1 cellular context compared by ENCODE assay signal in genomic region chr1:220300442-220301121, GRCh38.
TF ChIP-seq lines count a peak whose summit lies in the region.

No MANE protein-coding gene starts in this region.

TF ChIP-seq in K562, 482 proteins besides CTCF, POLR2A, EP300 and RAD21 (continued from another document and continues in another):
- TF ChIP-seq ZNF282 (CRISPR knock-in tag; IDR thresholded peaks at IDR 0.05) (no peak), ZBTB33 (CRISPR knock-in tag; IDR thresholded peaks at IDR 0.05) (no peak), ZNF592 (IDR thresholded peaks at IDR 0.05) (no peak), CLOCK (CRISPR knock-in tag; IDR thresholded peaks at IDR 0.05; ENCODE audit: borderline replicate concordance) (no peak), ZNF707 (CRISPR knock-in tag; conservative IDR thresholded peaks at IDR 0.05) (no peak), ATF1 (CRISPR knock-in tag; IDR thresholded peaks at IDR 0.05) (no peak), ATF1 (tag; IDR thresholded peaks at IDR 0.05) (peak; percentile 91), RCOR1 (IDR thresholded peaks at IDR 0.05; ENCODE audit: borderline replicate concordance in 1 of 2, low read depth in 2 of 2, low read length in 2 of 2) (peak; percentile 56 to 86), MEF2D (tag; conservative IDR thresholded peaks at IDR 0.05; ENCODE audit: low read depth) (0 out of 2 replicates have a peak, but pooled peaks have one; percentile 23), CBX5 (IDR thresholded peaks at IDR 0.05; ENCODE audit: borderline replicate concordance, low read depth) (no peak), POLR3A (IDR thresholded peaks at IDR 0.05; ENCODE audit: borderline replicate concordance, extremely low read depth, insufficient read depth, insufficient read length) (no peak), NFIX (CRISPR knock-in tag; IDR thresholded peaks at IDR 0.05; ENCODE audit: low read depth) (no peak), OTX1 (CRISPR knock-in tag; IDR thresholded peaks at IDR 0.05) (no peak), CSDE1 (IDR thresholded peaks at IDR 0.05) (no peak), NCOA6 (IDR thresholded peaks at IDR 0.05) (no peak), ZNF609 (CRISPR knock-in tag; IDR thresholded peaks at IDR 0.05; ENCODE audit: borderline replicate concordance) (no peak), POU5F1 (IDR thresholded peaks at IDR 0.05; ENCODE audit: borderline replicate concordance, low read depth, low read length, partially characterized antibody) (no peak), EGR1 (conservative IDR thresholded peaks at IDR 0.05) (no peak), SRSF3 (IDR thresholded peaks at IDR 0.05; ENCODE audit: insufficient read depth, low read length) (no peak), SREBF2 (CRISPR knock-in tag; IDR thresholded peaks at IDR 0.05) (no peak), ZBTB1 (CRISPR knock-in tag; IDR thresholded peaks at IDR 0.05; ENCODE audit: borderline replicate concordance, low read depth) (no peak), TEAD1 (CRISPR knock-in tag; IDR thresholded peaks at IDR 0.05) (peak in 1 of 2 experiments; percentile 61; a peak in 2 of 4 replicates), ZNF780A (CRISPR knock-in tag; IDR thresholded peaks at IDR 0.05) (0 out of 2 replicates have a peak, but pooled peaks have one; percentile 27), ZNF444 (CRISPR knock-in tag; IDR thresholded peaks at IDR 0.05) (no peak)
- TF ChIP-seq, protein P1, sequence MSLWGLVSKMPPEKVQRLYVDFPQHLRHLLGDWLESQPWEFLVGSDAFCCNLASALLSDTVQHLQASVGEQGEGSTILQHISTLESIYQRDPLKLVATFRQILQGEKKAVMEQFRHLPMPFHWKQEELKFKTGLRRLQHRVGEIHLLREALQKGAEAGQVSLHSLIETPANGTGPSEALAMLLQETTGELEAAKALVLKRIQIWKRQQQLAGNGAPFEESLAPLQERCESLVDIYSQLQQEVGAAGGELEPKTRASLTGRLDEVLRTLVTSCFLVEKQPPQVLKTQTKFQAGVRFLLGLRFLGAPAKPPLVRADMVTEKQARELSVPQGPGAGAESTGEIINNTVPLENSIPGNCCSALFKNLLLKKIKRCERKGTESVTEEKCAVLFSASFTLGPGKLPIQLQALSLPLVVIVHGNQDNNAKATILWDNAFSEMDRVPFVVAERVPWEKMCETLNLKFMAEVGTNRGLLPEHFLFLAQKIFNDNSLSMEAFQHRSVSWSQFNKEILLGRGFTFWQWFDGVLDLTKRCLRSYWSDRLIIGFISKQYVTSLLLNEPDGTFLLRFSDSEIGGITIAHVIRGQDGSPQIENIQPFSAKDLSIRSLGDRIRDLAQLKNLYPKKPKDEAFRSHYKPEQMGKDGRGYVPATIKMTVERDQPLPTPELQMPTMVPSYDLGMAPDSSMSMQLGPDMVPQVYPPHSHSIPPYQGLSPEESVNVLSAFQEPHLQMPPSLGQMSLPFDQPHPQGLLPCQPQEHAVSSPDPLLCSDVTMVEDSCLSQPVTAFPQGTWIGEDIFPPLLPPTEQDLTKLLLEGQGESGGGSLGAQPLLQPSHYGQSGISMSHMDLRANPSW (CRISPR knock-in tag; IDR thresholded peaks at IDR 0.05), result no peak
- TF ChIP-seq, protein P2, sequence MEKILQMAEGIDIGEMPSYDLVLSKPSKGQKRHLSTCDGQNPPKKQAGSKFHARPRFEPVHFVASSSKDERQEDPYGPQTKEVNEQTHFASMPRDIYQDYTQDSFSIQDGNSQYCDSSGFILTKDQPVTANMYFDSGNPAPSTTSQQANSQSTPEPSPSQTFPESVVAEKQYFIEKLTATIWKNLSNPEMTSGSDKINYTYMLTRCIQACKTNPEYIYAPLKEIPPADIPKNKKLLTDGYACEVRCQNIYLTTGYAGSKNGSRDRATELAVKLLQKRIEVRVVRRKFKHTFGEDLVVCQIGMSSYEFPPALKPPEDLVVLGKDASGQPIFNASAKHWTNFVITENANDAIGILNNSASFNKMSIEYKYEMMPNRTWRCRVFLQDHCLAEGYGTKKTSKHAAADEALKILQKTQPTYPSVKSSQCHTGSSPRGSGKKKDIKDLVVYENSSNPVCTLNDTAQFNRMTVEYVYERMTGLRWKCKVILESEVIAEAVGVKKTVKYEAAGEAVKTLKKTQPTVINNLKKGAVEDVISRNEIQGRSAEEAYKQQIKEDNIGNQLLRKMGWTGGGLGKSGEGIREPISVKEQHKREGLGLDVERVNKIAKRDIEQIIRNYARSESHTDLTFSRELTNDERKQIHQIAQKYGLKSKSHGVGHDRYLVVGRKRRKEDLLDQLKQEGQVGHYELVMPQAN (IDR thresholded peaks at IDR 0.05; ENCODE audit: borderline replicate concordance), result no peak
- TF ChIP-seq, protein P3, sequence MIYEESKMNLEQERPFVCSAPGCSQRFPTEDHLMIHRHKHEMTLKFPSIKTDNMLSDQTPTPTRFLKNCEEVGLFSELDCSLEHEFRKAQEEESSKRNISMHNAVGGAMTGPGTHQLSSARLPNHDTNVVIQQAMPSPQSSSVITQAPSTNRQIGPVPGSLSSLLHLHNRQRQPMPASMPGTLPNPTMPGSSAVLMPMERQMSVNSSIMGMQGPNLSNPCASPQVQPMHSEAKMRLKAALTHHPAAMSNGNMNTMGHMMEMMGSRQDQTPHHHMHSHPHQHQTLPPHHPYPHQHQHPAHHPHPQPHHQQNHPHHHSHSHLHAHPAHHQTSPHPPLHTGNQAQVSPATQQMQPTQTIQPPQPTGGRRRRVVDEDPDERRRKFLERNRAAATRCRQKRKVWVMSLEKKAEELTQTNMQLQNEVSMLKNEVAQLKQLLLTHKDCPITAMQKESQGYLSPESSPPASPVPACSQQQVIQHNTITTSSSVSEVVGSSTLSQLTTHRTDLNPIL (CRISPR knock-in tag; IDR thresholded peaks at IDR 0.05), result no peak
- TF ChIP-seq, protein P4, sequence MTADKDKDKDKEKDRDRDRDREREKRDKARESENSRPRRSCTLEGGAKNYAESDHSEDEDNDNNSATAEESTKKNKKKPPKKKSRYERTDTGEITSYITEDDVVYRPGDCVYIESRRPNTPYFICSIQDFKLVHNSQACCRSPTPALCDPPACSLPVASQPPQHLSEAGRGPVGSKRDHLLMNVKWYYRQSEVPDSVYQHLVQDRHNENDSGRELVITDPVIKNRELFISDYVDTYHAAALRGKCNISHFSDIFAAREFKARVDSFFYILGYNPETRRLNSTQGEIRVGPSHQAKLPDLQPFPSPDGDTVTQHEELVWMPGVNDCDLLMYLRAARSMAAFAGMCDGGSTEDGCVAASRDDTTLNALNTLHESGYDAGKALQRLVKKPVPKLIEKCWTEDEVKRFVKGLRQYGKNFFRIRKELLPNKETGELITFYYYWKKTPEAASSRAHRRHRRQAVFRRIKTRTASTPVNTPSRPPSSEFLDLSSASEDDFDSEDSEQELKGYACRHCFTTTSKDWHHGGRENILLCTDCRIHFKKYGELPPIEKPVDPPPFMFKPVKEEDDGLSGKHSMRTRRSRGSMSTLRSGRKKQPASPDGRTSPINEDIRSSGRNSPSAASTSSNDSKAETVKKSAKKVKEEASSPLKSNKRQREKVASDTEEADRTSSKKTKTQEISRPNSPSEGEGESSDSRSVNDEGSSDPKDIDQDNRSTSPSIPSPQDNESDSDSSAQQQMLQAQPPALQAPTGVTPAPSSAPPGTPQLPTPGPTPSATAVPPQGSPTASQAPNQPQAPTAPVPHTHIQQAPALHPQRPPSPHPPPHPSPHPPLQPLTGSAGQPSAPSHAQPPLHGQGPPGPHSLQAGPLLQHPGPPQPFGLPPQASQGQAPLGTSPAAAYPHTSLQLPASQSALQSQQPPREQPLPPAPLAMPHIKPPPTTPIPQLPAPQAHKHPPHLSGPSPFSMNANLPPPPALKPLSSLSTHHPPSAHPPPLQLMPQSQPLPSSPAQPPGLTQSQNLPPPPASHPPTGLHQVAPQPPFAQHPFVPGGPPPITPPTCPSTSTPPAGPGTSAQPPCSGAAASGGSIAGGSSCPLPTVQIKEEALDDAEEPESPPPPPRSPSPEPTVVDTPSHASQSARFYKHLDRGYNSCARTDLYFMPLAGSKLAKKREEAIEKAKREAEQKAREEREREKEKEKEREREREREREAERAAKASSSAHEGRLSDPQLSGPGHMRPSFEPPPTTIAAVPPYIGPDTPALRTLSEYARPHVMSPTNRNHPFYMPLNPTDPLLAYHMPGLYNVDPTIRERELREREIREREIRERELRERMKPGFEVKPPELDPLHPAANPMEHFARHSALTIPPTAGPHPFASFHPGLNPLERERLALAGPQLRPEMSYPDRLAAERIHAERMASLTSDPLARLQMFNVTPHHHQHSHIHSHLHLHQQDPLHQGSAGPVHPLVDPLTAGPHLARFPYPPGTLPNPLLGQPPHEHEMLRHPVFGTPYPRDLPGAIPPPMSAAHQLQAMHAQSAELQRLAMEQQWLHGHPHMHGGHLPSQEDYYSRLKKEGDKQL (CRISPR knock-in tag; IDR thresholded peaks at IDR 0.05; ENCODE audit: borderline replicate concordance), result no peak
